ENCODE assay signal across 15 cellular contexts in genomic region chr4:85697864-85698263, GRCh38.
"Had no signal": no experiment of that assay in that cellular context is flagged by ENCODE, and none has a peak within 500 bp of the region (broad histone marks: within the 10 kb centered on the region; RNA-seq: fewer than 3 reads in every experiment).

No MANE protein-coding gene starts in this region.

- H3K4me3 ChIP-seq: pancreas, tibial artery had no signal

- H3K4me1 ChIP-seq: pancreas, tibial artery had no signal

- ATAC-seq: activated naive CD4-positive, alpha-beta T cell treated with anti-CD3 and anti-CD28 coated beads, Interleukin-2, amount 50 U/mL, for 72 hours; left ventricle myocardium superior; naive thymus-derived CD8-positive, alpha-beta T cell; sciatic nerve; T-helper 17 cell had no signal

- H3K9me3 ChIP-seq: pancreas, tibial artery had no signal

- H3K27me3 Mint-ChIP-seq: T-helper 17 cell had no signal

- H3K36me3 Mint-ChIP-seq: activated naive CD4-positive, alpha-beta T cell treated with anti-CD3 and anti-CD28 coated beads, Interleukin-2, amount 50 U/mL, for 72 hours; naive thymus-derived CD8-positive, alpha-beta T cell had no signal

- H3K4me1 Mint-ChIP-seq: T-helper 17 cell had no signal

- H3K4me3 Mint-ChIP-seq: naive thymus-derived CD8-positive, alpha-beta T cell; T-helper 17 cell had no signal

- H3K27ac Mint-ChIP-seq: activated naive CD4-positive, alpha-beta T cell treated with anti-CD3 and anti-CD28 coated beads, Interleukin-2, amount 50 U/mL, for 72 hours; T-helper 17 cell had no signal

- DNase-seq: activated CD4-positive, alpha-beta T cell treated with anti-CD3 and anti-CD28 coated beads, Interleukin-2, amount 50 U/mL, for 4 hours; activated gamma-delta T cell treated with Interleukin-2 at 50 U/mL for 16 hours; dermis blood vessel endothelial cell; effector memory CD4-positive, alpha-beta T cell; left ventricle myocardium superior; mesenchymal stem cell; naive thymus-derived CD8-positive, alpha-beta T cell; pancreas; stimulated activated CD4-positive, alpha-beta T cell treated with anti-CD3 and anti-CD28 coated beads, Interleukin-4, amount 100 ng/mL, for 4 hours; stimulated activated naive CD4-positive, alpha-beta T cell; T-helper 17 cell; tibial artery; WERI-Rb-1 had no signal

- H3K36me3 ChIP-seq: pancreas, tibial artery, WERI-Rb-1 had no signal

- H3K27me3 ChIP-seq: pancreas, tibial artery had no signal

- H3K27ac ChIP-seq: pancreas, tibial artery, WERI-Rb-1 had no signal
